In the genomic region with DNA sequence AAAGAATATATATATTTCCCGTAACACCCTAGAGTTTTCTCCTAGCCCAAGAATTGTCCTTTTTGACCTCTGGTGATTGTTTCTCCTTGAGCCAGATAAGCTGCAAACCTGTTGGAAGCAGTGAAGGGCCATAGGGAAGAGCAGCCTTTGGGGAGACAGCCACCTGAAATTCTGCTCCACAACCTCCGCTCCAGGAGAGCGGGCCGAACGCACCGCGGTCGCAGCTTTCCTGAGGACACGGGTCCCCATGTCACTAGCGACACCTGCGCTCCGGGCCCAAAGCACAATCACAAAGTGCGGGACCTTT, we compare ENCODE assay signal across 10 cellular contexts. TPM values are rescaled to one million over a fixed set of nuclear protein-coding genes. Genes with fewer than 3 reads are reported as not detected.
DNase-seq lines count a peak whose midpoint lies in the region; ATAC-seq and TF ChIP-seq lines count a peak whose summit lies in the region.
"Had no signal": no experiment of that assay in that cellular context is flagged by ENCODE, and none has a peak within 500 bp of the region (broad histone marks: within the 10 kb centered on the region; RNA-seq: fewer than 3 reads in every experiment).

No MANE protein-coding gene starts in this region.

- no peaks in the 10 kb centered on the region for H3K9me3 Mint-ChIP-seq in T-cell
- H3K9me3 Mint-ChIP-seq in CD14-positive monocyte = peaks cover 0 to 9% (median 3%) of the 10 kb centered on the region in 7 donors
- no peaks in the 10 kb centered on the region for H3K9me3 Mint-ChIP-seq in activated naive CD4-positive, alpha-beta T cell treated with anti-CD3 and anti-CD28 coated beads, Interleukin-2, amount 10 ng/mL, durations not matched to agents 7 days and 5 days

- DNase-seq in T-cell = no peak
- no peak for DNase-seq in right cardiac atrium
- DNase-seq in Ammon's horn (ENCODE audit: low spot score) = no peak
- DNase-seq in CD14-positive monocyte (ENCODE audit: low spot score) = no peak
- no peak for DNase-seq in activated naive CD4-positive, alpha-beta T cell treated with anti-CD3 and anti-CD28 coated beads, Interleukin-2, amount 10 ng/mL, durations not matched to agents 7 days and 5 days
- DNase-seq: DND-41, NCI-H2227 treated with DMSO at 0.1 percent for 48 hours had no signal

- intact Hi-C loops in right cardiac atrium (cut with DNase I) = loop anchor here in 1 of 4 donors (10.0 kb wide), 1 partner anchor 73 kb away; no protein-coding TSS in a partner anchor
- intact Hi-C loops in CD14-positive monocyte (cut with micrococcal nuclease) = no loop called here

- H3K4me2 ChIP-seq in parathyroid adenoma (ENCODE audit: low read length) = peak overlapping the region; percentile 67

- peak overlapping the region; percentile 98 for H3K9ac ChIP-seq in ES-I3 (ENCODE audit: low read depth, low read length)
- peak overlapping the region; percentile 69 for H3K9ac ChIP-seq in parathyroid adenoma

- WGBS in right cardiac atrium = 47% methylated on average over 13 of the region's 13 CpGs

- H3K4me1 Mint-ChIP-seq in T-cell = peaks cover 0 to 9% (median 5%) of the 10 kb centered on the region in 3 donors
- peaks cover 16% of the 10 kb centered on the region for H3K4me1 Mint-ChIP-seq in CD14-positive monocyte
- H3K4me1 Mint-ChIP-seq in activated naive CD4-positive, alpha-beta T cell treated with anti-CD3 and anti-CD28 coated beads, Interleukin-2, amount 10 ng/mL, durations not matched to agents 7 days and 5 days = peaks cover 9% of the 10 kb centered on the region

- H3K27ac ChIP-seq in right cardiac atrium (ENCODE audit: low read length) = peak overlapping the region; percentile 0
- H3K27ac ChIP-seq in parathyroid adenoma = peak overlapping the region; percentile 96

- H3K27ac Mint-ChIP-seq in T-cell (no peak overlapping the region), CD14-positive monocyte (no peak overlapping the region)
- H3K27ac Mint-ChIP-seq in activated naive CD4-positive, alpha-beta T cell treated with anti-CD3 and anti-CD28 coated beads, Interleukin-2, amount 10 ng/mL, durations not matched to agents 7 days and 5 days = no peak overlapping the region

- H3K4me3 Mint-ChIP-seq in T-cell = peak overlapping the region in 2 of 3 donors; percentile 19 to 44
- H3K4me3 Mint-ChIP-seq in CD14-positive monocyte = peak overlapping the region in 1 of 2 donors; percentile 76
- H3K4me3 Mint-ChIP-seq in activated naive CD4-positive, alpha-beta T cell treated with anti-CD3 and anti-CD28 coated beads, Interleukin-2, amount 10 ng/mL, durations not matched to agents 7 days and 5 days = no peak overlapping the region

- ATAC-seq in T-cell (replicated peaks in 1 of 4) (no peak), right cardiac atrium (no peak), GM21528 (IDR thresholded peaks at IDR 0.05; ENCODE audit: low FRiP score, unreplicated experiment) (no peak)

- peak overlapping the region; percentile 94 for H2AFZ ChIP-seq in parathyroid adenoma

- POLR2A ChIA-PET in T-cell (lab: Charles Lee) = no interaction called here

- no peaks in the 10 kb centered on the region for H3K9me3 ChIP-seq in ES-I3 (ENCODE audit: control insufficient read depth, insufficient read depth, low read length)
- H3K9me3 ChIP-seq in right cardiac atrium (ENCODE audit: control insufficient read depth, low read length) = no peaks in the 10 kb centered on the region
- no peaks in the 10 kb centered on the region for H3K9me3 ChIP-seq in parathyroid adenoma (ENCODE audit: control insufficient read depth, low read length)

- H3K4me3 ChIP-seq in right cardiac atrium (ENCODE audit: low read length) = peak overlapping the region; percentile 68
- peak overlapping the region; percentile 98 for H3K4me3 ChIP-seq in parathyroid adenoma (ENCODE audit: low read depth, low read length)

- H3K27me3 Mint-ChIP-seq in T-cell (peaks cover 32 to 35% of the 10 kb centered on the region in 2 donors), CD14-positive monocyte (ENCODE audit: low read depth in 3 of 3) (peaks cover 30 to 43% (median 35%) of the 10 kb centered on the region in 3 donors)
- H3K27me3 Mint-ChIP-seq in activated naive CD4-positive, alpha-beta T cell treated with anti-CD3 and anti-CD28 coated beads, Interleukin-2, amount 10 ng/mL, durations not matched to agents 7 days and 5 days = peaks cover 46% of the 10 kb centered on the region

- no peak for TF ChIP-seq CTCF in parathyroid adenoma (IDR thresholded peaks at IDR 0.05)
- TF ChIP-seq CTCF in CD14-positive monocyte (IDR thresholded peaks at IDR 0.05) = no peak

- H3K36me3 Mint-ChIP-seq in T-cell (no peaks in the 10 kb centered on the region), CD14-positive monocyte (peaks cover 2 to 8% of the 10 kb centered on the region in 2 donors)
- H3K36me3 Mint-ChIP-seq in activated naive CD4-positive, alpha-beta T cell treated with anti-CD3 and anti-CD28 coated beads, Interleukin-2, amount 10 ng/mL, durations not matched to agents 7 days and 5 days = no peaks in the 10 kb centered on the region

- H3K4me1 ChIP-seq in ES-I3 (ENCODE audit: insufficient read depth, low read length) (peaks cover 7% of the 10 kb centered on the region; the same call in 1 of the 2 replicates), right cardiac atrium (ENCODE audit: control insufficient read depth, insufficient read depth, low read length) (peaks cover 2% of the 10 kb centered on the region), parathyroid adenoma (peaks cover 9% of the 10 kb centered on the region)

- no peaks in the 10 kb centered on the region for H3K36me3 ChIP-seq in ES-I3 (ENCODE audit: insufficient read depth, low read length)
- H3K36me3 ChIP-seq in parathyroid adenoma (ENCODE audit: control insufficient read depth, insufficient read depth, low read length) = no peaks in the 10 kb centered on the region

- CTCF ChIA-PET in T-cell (lab: Charles Lee) = no interaction called here
- CTCF ChIA-PET in activated naive CD4-positive, alpha-beta T cell treated with anti-CD3 and anti-CD28 coated beads, Interleukin-2, amount 10 ng/mL, durations not matched to agents 7 days and 5 days (lab: Charles Lee) = no interaction called here

- H3K27me3 ChIP-seq in right cardiac atrium (ENCODE audit: control insufficient read depth, insufficient read depth) = no peaks in the 10 kb centered on the region
- H3K27me3 ChIP-seq in parathyroid adenoma (ENCODE audit: control insufficient read depth, insufficient read depth, low read length) = no peaks in the 10 kb centered on the region

- peaks cover 18% of the 10 kb centered on the region for H3K79me2 ChIP-seq in parathyroid adenoma

RNA-seq across cellular contexts. Expression of a gene that starts 0.6 kb away (rescaled TPM):
- total RNA-seq in T-cell = under 1 TPM; 0.07 to 0.83 (median 0.53) TPM
- 10 to 100 TPM; 73.7 to 77.6 (median 75.2) TPM for total RNA-seq in right cardiac atrium
- 24.8 TPM for polyA plus RNA-seq in right cardiac atrium
- not detected for polyA plus RNA-seq in CD14-positive monocyte

RNA-seq across cellular contexts. Expression of a gene that starts 49.8 kb away (rescaled TPM):
- total RNA-seq in T-cell = not detected
- not detected for total RNA-seq in right cardiac atrium
- not detected for polyA plus RNA-seq in right cardiac atrium
- not detected for polyA plus RNA-seq in CD14-positive monocyte

Comparison
In these comparisons a context has a peak if more than half of its experiments do, and no peak if none do; other contexts are left out.
1. RNA of a gene that starts 0.6 kb away (total RNA-seq): 73.7 to 77.6 TPM in right cardiac atrium; 0.07 to 0.83 TPM in T-cell; every median in the first group is over 10 times any median in the second.